In the genomic region with DNA sequence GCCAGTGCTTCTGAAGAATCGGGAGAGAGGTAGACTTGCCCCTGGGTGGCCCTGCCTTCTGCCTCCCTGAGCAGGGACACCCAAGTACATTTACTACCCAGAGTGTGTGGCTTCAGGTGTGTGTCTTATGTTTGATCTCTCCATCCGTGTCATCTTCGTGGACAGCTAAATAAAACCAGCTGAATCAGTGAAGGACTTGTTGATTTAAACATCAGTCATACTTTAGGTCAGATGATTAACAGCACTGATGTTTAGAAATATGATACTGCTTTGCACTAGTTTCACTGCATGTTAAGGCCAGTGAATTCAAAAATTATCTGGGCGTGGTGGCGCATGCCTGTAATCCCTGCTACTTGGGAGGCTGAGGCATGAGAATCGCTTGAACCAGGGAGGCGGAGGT, we compare ENCODE assay signal across 18 cellular contexts.
DNase-seq lines count a peak whose midpoint lies in the region; ATAC-seq and TF ChIP-seq lines count a peak whose summit lies in the region.
"Had no signal": no experiment of that assay in that cellular context is flagged by ENCODE, and none has a peak within 500 bp of the region (broad histone marks: within the 10 kb centered on the region; RNA-seq: fewer than 3 reads in every experiment).

No MANE protein-coding gene starts in this region.

- H3K27ac ChIP-seq in HEK293 (ENCODE audit: extremely low read depth, low read depth, low read length) (no peak overlapping the region), RWPE2 (ENCODE audit: poor library complexity, severe bottlenecking) (no peak overlapping the region)
- H3K27ac ChIP-seq: prostate gland, skin epidermis, upper lobe of right lung had no signal

- H3K4me1 ChIP-seq in HEK293 (ENCODE audit: control insufficient read depth, insufficient read depth, low read length) (no peaks in the 10 kb centered on the region), RWPE2 (ENCODE audit: insufficient read depth, poor library complexity, severe bottlenecking) (no peaks in the 10 kb centered on the region)
- H3K4me1 ChIP-seq: prostate gland had no signal

- H3K4me3 ChIP-seq in HEK293 (ENCODE audit: low read depth, low read length) (no peak overlapping the region), RWPE2 (ENCODE audit: severe bottlenecking) (no peak overlapping the region)
- H3K4me3 ChIP-seq: prostate gland, skin epidermis, upper lobe of right lung had no signal

- POLR2A ChIA-PET in HEK293 (lab: Yijun Ruan, JAX) = no interaction called here

- no peaks in the 10 kb centered on the region for H3K27me3 ChIP-seq in RWPE2 (ENCODE audit: insufficient read depth, poor library complexity, severe bottlenecking)
- H3K27me3 ChIP-seq: upper lobe of right lung had no signal

- DNase-seq in RWPE2 (ENCODE audit: low spot score) = peak; percentile 15
- peak; percentile 18 for DNase-seq in fibroblast of peridontal ligament (ENCODE audit: extremely low read depth)
- no peak for DNase-seq in NCI-H2081 (lab: John Stamatoyannopoulos, UW)
- no peak for DNase-seq in NCI-H1092 (lab: John Stamatoyannopoulos, UW)
- DNase-seq: AML-193, amygdala, COR-L47, glutamatergic neuron, left colon, NCI-H1436, NCI-H82, T-helper 2 cell had no signal

- H3K36me3 ChIP-seq in HEK293 (ENCODE audit: control insufficient read depth in 2 of 2, insufficient read depth in 1 of 2, low read length in 2 of 2) (peaks cover 21 to 74% of the 10 kb centered on the region in 2 experiments), RWPE2 (ENCODE audit: low read depth) (peaks cover 50% of the 10 kb centered on the region)

- ATAC-seq in RWPE2 (ENCODE audit: low read depth) = no peak
- ATAC-seq: HCT116; left colon; natural killer cell treated with Interleukin-12 subunit alpha and Interleukin-12 subunit beta and Interleukin-15 and Interleukin-18, amount 100 ng/mL, for 72 hours; upper lobe of right lung had no signal

- TF ChIP-seq CTCF in HEK293 (tag by site-specific recombination; IDR thresholded peaks at IDR 0.05) (no peak), RWPE2 (IDR thresholded peaks at IDR 0.05; ENCODE audit: poor library complexity, severe bottlenecking) (no peak)

- CTCF ChIA-PET in HEK293 (lab: Yijun Ruan, JAX) = interaction anchor here (0.7 kb wide), 1 partner anchor 195 kb away, joined by 3 read pairs; no protein-coding TSS in a partner anchor

- H3K9me3 ChIP-seq in HEK293 (ENCODE audit: control insufficient read depth, insufficient read depth, low read depth, low read length) = no peaks in the 10 kb centered on the region
- no peaks in the 10 kb centered on the region for H3K9me3 ChIP-seq in RWPE2 (ENCODE audit: severe bottlenecking)
- H3K9me3 ChIP-seq: prostate gland, upper lobe of right lung had no signal

TF ChIP-seq in HEK293, 187 proteins besides CTCF, POLR2A, EP300 and RAD21:
- TF ChIP-seq ZNF701 (tag by site-specific recombination; IDR thresholded peaks at IDR 0.05) (no peak), SCRT2 (tag by site-specific recombination; IDR thresholded peaks at IDR 0.05) (peak; percentile 61; the same call in 1 of the 2 replicates)

Comparison
In these comparisons a context has a peak if more than half of its experiments do, and no peak if none do; other contexts are left out.
1. DNase-seq: peak in RWPE2 (single experiment) and fibroblast of peridontal ligament (single experiment); none in NCI-H2081 (0 of 2) and NCI-H1092 (single experiment).